7 cellular contexts compared by ENCODE assay signal in genomic region chr13:80342541-80343371, GRCh38. TPM values are rescaled to one million over a fixed set of nuclear protein-coding genes. Genes with fewer than 3 reads are reported as not detected.
DNase-seq lines count a peak whose midpoint lies in the region; ATAC-seq, FAIRE-seq and TF ChIP-seq lines count a peak whose summit lies in the region.

No MANE protein-coding gene starts in this region.

- peak overlapping the region; percentile 98 for H3K4me3 ChIP-seq in WI38 (ENCODE audit: low read depth, low read length)

- peak; percentile 79 for TF ChIP-seq CTCF in WI38 (IDR thresholded peaks at IDR 0.05; ENCODE audit: low read depth, low read length)

- peak overlapping the region; percentile 93 for H3K27ac ChIP-seq in caudate nucleus (ENCODE audit: low read depth, low read length)

- peak; percentile 81 for FAIRE-seq in GM12891 (lab: Jason Lieb, UNC)

- peak; percentile 52 for ATAC-seq in HG02623 (IDR thresholded peaks at IDR 0.05; ENCODE audit: unreplicated experiment)

- DNase-seq in GM12891 (ENCODE audit: insufficient read length, low spot score) (no peak), NCI-H1105 treated with DMSO at 0.1 percent for 48 hours (lab: John Stamatoyannopoulos, UW) (peak; percentile 50), caudate nucleus (lab: John Stamatoyannopoulos, UW) (peak in 60 of 61 donors; percentile 20 to 89 (median 77)), islet precursor cell (peak; percentile 91)
- DNase-seq in stimulated activated CD4-positive, alpha-beta T cell treated with anti-CD3 and anti-CD28 coated beads, Interleukin-12 subunit alpha, Interleukin-12 subunit beta, amount 100 ng/mL, for 4 hours, result peak; percentile 69

- TF ChIP-seq POLR2A in GM12891 (IDR thresholded peaks at IDR 0.05; ENCODE audit: low read depth, low read length), result no peak

TF ChIP-seq in GM12891, 5 proteins besides CTCF, POLR2A, EP300 and RAD21:
- TF ChIP-seq SPI1 (IDR thresholded peaks at IDR 0.05; ENCODE audit: low read depth, low read length) (no peak), TAF1 (IDR thresholded peaks at IDR 0.05; ENCODE audit: low read depth, low read length) (no peak), PAX5 (IDR thresholded peaks at IDR 0.05; ENCODE audit: insufficient read depth, low read length, severe bottlenecking) (peak; percentile 23), POU2F2 (IDR thresholded peaks at IDR 0.05; ENCODE audit: low read depth, low read length) (no peak)
TF ChIP-seq in GM12891: peak in this region for 1.

RNA-seq across cellular contexts. Expression of gene SPRY2, which starts 1.8 kb away (rescaled TPM):
- polyA plus RNA-seq in GM12891 (2012; ENCODE audit: low read depth, missing spikeins), result 0.85 TPM
